Comparison of ENCODE assay signal across 16 cellular contexts in the genomic region with DNA sequence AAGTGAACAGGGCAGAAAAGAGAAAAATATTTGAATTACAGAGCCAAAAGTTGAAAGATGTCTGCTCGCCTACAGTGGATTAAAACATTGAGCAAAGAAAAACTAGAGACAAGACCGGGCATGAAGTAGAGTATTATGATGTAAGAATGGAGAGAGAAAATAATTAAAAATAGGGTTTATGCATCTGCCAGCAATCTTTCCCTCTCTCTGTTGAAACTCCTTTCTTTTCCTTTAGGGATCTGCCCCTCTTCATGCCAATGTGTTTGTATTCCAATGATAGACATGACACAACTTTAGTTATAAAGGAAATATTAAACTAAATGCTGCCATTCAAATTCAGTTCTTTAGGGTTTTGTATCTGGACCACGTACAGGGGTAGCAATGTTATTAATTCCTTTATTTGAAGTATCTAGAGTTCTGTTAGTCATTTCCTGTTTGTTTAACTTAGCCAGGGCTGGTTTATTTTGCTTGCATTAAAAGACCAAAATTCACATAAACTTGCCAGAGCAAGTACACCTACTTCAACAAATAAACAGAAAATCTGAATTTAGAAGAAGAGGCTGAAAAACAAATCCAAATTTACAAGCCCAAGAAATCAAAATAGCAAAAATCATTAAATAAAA.
DNase-seq lines count a peak whose midpoint lies in the region; ATAC-seq, FAIRE-seq and TF ChIP-seq lines count a peak whose summit lies in the region.
"Had no signal": no experiment of that assay in that cellular context is flagged by ENCODE, and none has a peak within 500 bp of the region (broad histone marks: within the 10 kb centered on the region; RNA-seq: fewer than 3 reads in every experiment).

No MANE protein-coding gene starts in this region.

- H3F3A ChIP-seq in SU-DHL-6 (ENCODE audit: insufficient read depth) = no peaks in the 10 kb centered on the region

- H3K79me2 ChIP-seq in SU-DHL-6 (ENCODE audit: insufficient read depth, low read length) = no peaks in the 10 kb centered on the region

- H3K4me3 ChIP-seq in SU-DHL-6 (ENCODE audit: insufficient read depth, low read length, poor library complexity, severe bottlenecking) (no peak overlapping the region), epithelial cell of esophagus (ENCODE audit: low read length) (peak overlapping the region; percentile 14), small intestine (ENCODE audit: low read depth in 1 of 2, low read length in 2 of 2) (no peak overlapping the region)
- H3K4me3 ChIP-seq: spleen had no signal

- no peaks in the 10 kb centered on the region for H3K4me1 ChIP-seq in small intestine (ENCODE audit: control insufficient read depth in 2 of 2, insufficient read depth in 1 of 2, low read depth in 1 of 2, low read length in 1 of 2)
- H3K4me1 ChIP-seq: spleen had no signal

- H3K27me3 ChIP-seq in SU-DHL-6 (ENCODE audit: low read length) (no peaks in the 10 kb centered on the region), small intestine (ENCODE audit: control insufficient read depth in 2 of 2, insufficient read depth in 2 of 2, low read length in 2 of 2) (no peaks in the 10 kb centered on the region)
- H3K27me3 ChIP-seq: spleen had no signal

- no peak for ATAC-seq in GM21825 (IDR thresholded peaks at IDR 0.05; ENCODE audit: unreplicated experiment)

- no peaks in the 10 kb centered on the region for H3K9me2 ChIP-seq in SU-DHL-6 (replicated peaks; ENCODE audit: insufficient read depth, low read length)

- H2AFZ ChIP-seq in SU-DHL-6 (ENCODE audit: low read depth, low read length, severe bottlenecking) = peak overlapping the region; percentile 8

- H4K20me1 ChIP-seq in SU-DHL-6 (ENCODE audit: low read depth, low read length) = no peaks in the 10 kb centered on the region

- H3K27ac ChIP-seq in SU-DHL-6 (ENCODE audit: low read depth, low read length) (no peak overlapping the region), small intestine (ENCODE audit: low read depth in 1 of 2, low read length in 1 of 2) (no peak overlapping the region)
- H3K27ac ChIP-seq: spleen had no signal

- TF ChIP-seq CTCF in SU-DHL-6 (IDR thresholded peaks at IDR 0.05; ENCODE audit: insufficient read depth, low read length, poor library complexity, severe bottlenecking) = no peak
- no peak for TF ChIP-seq CTCF in epithelial cell of esophagus (IDR thresholded peaks at IDR 0.05; ENCODE audit: insufficient read depth, low read depth, low read length, missing control alignments)

- H3K9ac ChIP-seq in SU-DHL-6 (ENCODE audit: low read length) = no peak overlapping the region

- H3K36me3 ChIP-seq in SU-DHL-6 (ENCODE audit: low read length) = no peaks in the 10 kb centered on the region
- H3K36me3 ChIP-seq in small intestine (ENCODE audit: control insufficient read depth in 2 of 2, insufficient read depth in 2 of 2, low read length in 2 of 2) = no peaks in the 10 kb centered on the region
- H3K36me3 ChIP-seq: spleen had no signal

- DNase-seq in H4 (ENCODE audit: low spot score) (peak; percentile 16), epithelial cell of esophagus (ENCODE audit: low read depth) (peak; percentile 81), lung microvascular endothelial cell (ENCODE audit: low read depth in 2 of 2) (peak; percentile 7 to 23), NCI-H1694 treated with DMSO at 0.1 percent for 48 hours (lab: John Stamatoyannopoulos, UW) (no peak), small intestine (no peak)
- no peak for DNase-seq in effector CD8-positive, alpha-beta T cell (lab: John Stamatoyannopoulos, UW)
- DNase-seq: activated CD4-positive, alpha-beta T cell treated with anti-CD3 and anti-CD28 coated beads, Interleukin-2, amount 10 ng/mL, durations not matched to agents 7 days and 5 days; activated CD8-positive, alpha-beta memory T cell treated with anti-CD3 and anti-CD28 coated beads, Interleukin-2, amount 50 U/mL, for 48 hours; activated gamma-delta T cell; amygdala; head of caudate nucleus; HFFc6; spleen had no signal

- H3K4me2 ChIP-seq in SU-DHL-6 (ENCODE audit: low read depth, low read length, poor library complexity, severe bottlenecking) = no peak overlapping the region

- no peak for FAIRE-seq in small intestine (lab: Jason Lieb, UNC)
- FAIRE-seq: colon had no signal

- 47 to 71% (median 66%) methylated on average over 3 of the region's 3 CpGs for WGBS in small intestine, 3 donors

- H3K9me3 ChIP-seq in SU-DHL-6 (ENCODE audit: insufficient read depth, low read length) = no peaks in the 10 kb centered on the region
- H3K9me3 ChIP-seq in small intestine (ENCODE audit: control insufficient read depth, low read depth) = no peaks in the 10 kb centered on the region
- H3K9me3 ChIP-seq: spleen had no signal

Comparison
In these comparisons a context has a peak if more than half of its experiments do, and no peak if none do; other contexts are left out.
1. DNase-seq: peak in H4 (single experiment), epithelial cell of esophagus (single experiment) and lung microvascular endothelial cell (2 of 2); none in NCI-H1694 treated with DMSO at 0.1 percent for 48 hours (single experiment), small intestine (single experiment) and effector CD8-positive, alpha-beta T cell (single experiment).